In the genomic region with DNA sequence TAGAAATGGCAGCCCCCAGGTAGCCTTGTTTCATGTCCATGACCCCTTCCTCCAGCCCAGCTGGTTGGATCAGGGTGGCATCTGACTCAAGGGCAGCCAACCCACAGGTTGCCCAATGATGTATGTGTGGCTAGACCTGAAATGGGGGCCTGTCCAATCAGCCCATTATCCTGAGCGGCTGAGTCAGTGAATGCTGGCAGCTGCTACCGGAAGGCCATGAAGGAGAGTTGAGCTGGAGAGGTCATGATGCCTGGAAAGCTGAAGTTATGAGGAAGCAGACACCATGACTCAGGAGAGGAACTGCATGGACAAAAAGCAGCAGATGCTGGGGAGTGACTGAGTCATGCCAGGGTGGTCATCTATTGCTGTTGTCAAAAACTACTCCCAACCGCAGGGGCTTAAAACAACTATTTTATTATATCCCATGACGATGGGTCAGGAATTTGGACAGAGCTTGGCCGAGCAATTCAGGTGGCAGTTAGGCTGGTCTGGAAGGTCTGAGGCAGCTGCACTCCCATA, we compare ENCODE assay signal across 11 cellular contexts.
DNase-seq lines count a peak whose midpoint lies in the region; ATAC-seq and TF ChIP-seq lines count a peak whose summit lies in the region.
"Had no signal": no experiment of that assay in that cellular context is flagged by ENCODE, and none has a peak within 500 bp of the region (broad histone marks: within the 10 kb centered on the region; RNA-seq: fewer than 3 reads in every experiment).

No MANE protein-coding gene starts in this region.

- no peak overlapping the region for H3K4me3 Mint-ChIP-seq in activated T-cell treated with anti-CD3 and anti-CD28 coated beads, Interleukin-2, amount 50 U/mL, for 24 hours
- no peak overlapping the region for H3K4me3 Mint-ChIP-seq in activated T-cell treated with anti-CD3 and anti-CD28 coated beads, Interleukin-2, amount 50 U/mL, for 4 hours

- H3K9me3 Mint-ChIP-seq in activated T-cell treated with anti-CD3 and anti-CD28 coated beads, Interleukin-2, amount 50 U/mL, for 24 hours, result no peaks in the 10 kb centered on the region
- H3K9me3 Mint-ChIP-seq in activated T-cell treated with anti-CD3 and anti-CD28 coated beads, Interleukin-2, amount 50 U/mL, for 4 hours, result no peaks in the 10 kb centered on the region

- DNase-seq in activated T-cell treated with anti-CD3 and anti-CD28 coated beads, Interleukin-2, amount 50 U/mL, for 24 hours, result peak; percentile 16
- no peak for DNase-seq in activated T-cell treated with anti-CD3 and anti-CD28 coated beads, Interleukin-2, amount 50 U/mL, for 4 hours
- peak; percentile 61 to 74 for DNase-seq in SW 1271 (lab: John Stamatoyannopoulos, UW)
- peak; percentile 98 for DNase-seq in foreskin fibroblast
- DNase-seq in upper lobe of right lung, result no peak
- no peak for DNase-seq in stimulated activated CD4-positive, alpha-beta T cell treated with anti-CD3 and anti-CD28 coated beads, Interleukin-4, amount 100 ng/mL, for 1 hour
- DNase-seq: midbrain, T-helper 2 cell had no signal

- no peaks in the 10 kb centered on the region for H3K9me3 ChIP-seq in upper lobe of right lung
- H3K9me3 ChIP-seq: ascending aorta had no signal

- no peak overlapping the region for H3K27ac ChIP-seq in upper lobe of right lung
- H3K27ac ChIP-seq: ascending aorta had no signal

- ATAC-seq in activated T-cell treated with anti-CD3 and anti-CD28 coated beads, Interleukin-2, amount 50 U/mL, for 4 hours, result no peak
- ATAC-seq in upper lobe of right lung (peak; percentile 58), GM18519 (IDR thresholded peaks at IDR 0.05; ENCODE audit: low FRiP score, unreplicated experiment) (no peak), GM18867 (IDR thresholded peaks at IDR 0.05; ENCODE audit: unreplicated experiment) (no peak)

- H3K27ac Mint-ChIP-seq in activated T-cell treated with anti-CD3 and anti-CD28 coated beads, Interleukin-2, amount 50 U/mL, for 24 hours, result no peak overlapping the region

- no peak for TF ChIP-seq CTCF in foreskin fibroblast (IDR thresholded peaks at IDR 0.05; ENCODE audit: low read depth, low read length)
- no peak for TF ChIP-seq CTCF in upper lobe of right lung (IDR thresholded peaks at IDR 0.05)

- intact Hi-C loops in upper lobe of right lung (cut with DNase I), result no loop called here

- H3K36me3 Mint-ChIP-seq in activated T-cell treated with anti-CD3 and anti-CD28 coated beads, Interleukin-2, amount 50 U/mL, for 24 hours (ENCODE audit: low read depth), result no peaks in the 10 kb centered on the region
- H3K36me3 Mint-ChIP-seq in activated T-cell treated with anti-CD3 and anti-CD28 coated beads, Interleukin-2, amount 50 U/mL, for 4 hours (ENCODE audit: insufficient read depth), result no peaks in the 10 kb centered on the region

- H3K4me3 ChIP-seq in foreskin fibroblast (ENCODE audit: low read depth in 1 of 2, low read length in 2 of 2) (no peak overlapping the region), upper lobe of right lung (no peak overlapping the region)
- H3K4me3 ChIP-seq: ascending aorta had no signal

- H3K27me3 ChIP-seq in upper lobe of right lung, result peaks cover 4% of the 10 kb centered on the region
- H3K27me3 ChIP-seq: ascending aorta had no signal

- H3K36me3 ChIP-seq in upper lobe of right lung, result no peaks in the 10 kb centered on the region
- H3K36me3 ChIP-seq: ascending aorta had no signal

- H3K27me3 Mint-ChIP-seq in activated T-cell treated with anti-CD3 and anti-CD28 coated beads, Interleukin-2, amount 50 U/mL, for 24 hours, result peaks cover 4% of the 10 kb centered on the region
- peaks cover 8% of the 10 kb centered on the region for H3K27me3 Mint-ChIP-seq in activated T-cell treated with anti-CD3 and anti-CD28 coated beads, Interleukin-2, amount 50 U/mL, for 4 hours (ENCODE audit: low read depth)

- H3K4me1 ChIP-seq in upper lobe of right lung, result no peaks in the 10 kb centered on the region
- H3K4me1 ChIP-seq: ascending aorta had no signal

- H3K4me1 Mint-ChIP-seq in activated T-cell treated with anti-CD3 and anti-CD28 coated beads, Interleukin-2, amount 50 U/mL, for 24 hours (ENCODE audit: low read depth), result peaks cover 16% of the 10 kb centered on the region
- H3K4me1 Mint-ChIP-seq in activated T-cell treated with anti-CD3 and anti-CD28 coated beads, Interleukin-2, amount 50 U/mL, for 4 hours (ENCODE audit: low read depth), result peaks cover 3% of the 10 kb centered on the region

Comparison
In these comparisons a context has a peak if more than half of its experiments do, and no peak if none do; other contexts are left out.
1. DNase-seq: peak in activated T-cell treated with anti-CD3 and anti-CD28 coated beads, Interleukin-2, amount 50 U/mL, for 24 hours (single experiment), SW 1271 (2 of 2) and foreskin fibroblast (2 of 2); none in activated T-cell treated with anti-CD3 and anti-CD28 coated beads, Interleukin-2, amount 50 U/mL, for 4 hours (single experiment), upper lobe of right lung (single experiment) and stimulated activated CD4-positive, alpha-beta T cell treated with anti-CD3 and anti-CD28 coated beads, Interleukin-4, amount 100 ng/mL, for 1 hour (single experiment).